11 cellular contexts compared by ENCODE assay signal in the genomic region with DNA sequence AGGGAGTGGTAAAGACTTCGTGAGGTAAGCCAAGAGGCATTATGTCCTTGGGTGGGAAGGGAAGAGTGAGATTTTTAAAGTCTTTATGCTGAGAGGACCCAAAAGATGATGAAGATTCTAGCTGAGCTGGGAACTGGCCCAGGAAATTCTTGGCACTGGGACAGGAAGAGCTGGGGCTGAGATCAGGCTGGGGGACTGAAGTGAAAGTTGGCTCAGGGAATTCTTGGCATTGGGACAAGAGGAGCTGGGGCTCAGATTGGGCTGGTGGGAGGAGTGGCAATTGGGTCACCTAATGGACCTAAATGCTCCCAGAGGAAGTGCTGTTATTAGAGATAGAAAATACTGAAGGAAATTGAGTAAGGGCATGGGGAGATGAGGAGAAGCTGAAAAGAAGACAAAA. TPM values are rescaled to one million over a fixed set of nuclear protein-coding genes. Genes with fewer than 3 reads are reported as not detected.
DNase-seq lines count a peak whose midpoint lies in the region; ATAC-seq and TF ChIP-seq lines count a peak whose summit lies in the region.
"Had no signal": no experiment of that assay in that cellular context is flagged by ENCODE, and none has a peak within 500 bp of the region (broad histone marks: within the 10 kb centered on the region; RNA-seq: fewer than 3 reads in every experiment).

No MANE protein-coding gene starts in this region.

- peak; percentile 89 for ATAC-seq in Right ventricle myocardium inferior
- ATAC-seq in T-helper 17 cell, result no peak

- intact Hi-C loops in Right ventricle myocardium inferior (cut with DNase I), result no loop called here
- intact Hi-C loops in cardiac septum (cut with DNase I), result no loop called here

- H3K4me3 Mint-ChIP-seq in T-helper 17 cell, result no peak overlapping the region

- H3K4me1 Mint-ChIP-seq in T-helper 17 cell, result peaks cover 2% of the 10 kb centered on the region

- peaks cover 9% of the 10 kb centered on the region for H3K36me3 Mint-ChIP-seq in T-helper 17 cell (ENCODE audit: low read depth)

- peaks cover 46% of the 10 kb centered on the region for H3K27me3 Mint-ChIP-seq in T-helper 17 cell

- no peaks in the 10 kb centered on the region for H3K9me3 ChIP-seq in T-helper 17 cell (ENCODE audit: control insufficient read depth, low read length, poor library complexity, severe bottlenecking)

- no peak overlapping the region for H3K27ac Mint-ChIP-seq in T-helper 17 cell

- TF ChIP-seq CTCF in choroid plexus epithelial cell (conservative IDR thresholded peaks at IDR 0.05; ENCODE audit: low read depth, low read length), result no peak

- no peak overlapping the region for H3K4me3 ChIP-seq in choroid plexus epithelial cell (ENCODE audit: low read depth, low read length)

- DNase-seq in Right ventricle myocardium inferior (ENCODE audit: missing footprints) (peak; percentile 70), cardiac septum (ENCODE audit: low spot score) (no peak), choroid plexus epithelial cell (ENCODE audit: low read depth) (peak; percentile 72), lung microvascular endothelial cell (ENCODE audit: low read depth in 2 of 2) (peak; percentile 50 to 61), islet precursor cell (no peak), T-helper 9 cell (no peak), T-helper 17 cell (no peak)
- no peak for DNase-seq in activated effector memory CD4-positive, alpha-beta T cell treated with anti-CD3 and anti-CD28 coated beads, Interleukin-2, amount 50 U/mL, for 16 hours
- DNase-seq: cortex of kidney; stimulated activated CD4-positive, alpha-beta T cell treated with anti-CD3 and anti-CD28 coated beads, Interleukin-2, amount 100 ng/mL, for 48 hours had no signal

RNA-seq across cellular contexts. Expression of gene SCEL, which starts 8.9 kb away (rescaled TPM):
- total RNA-seq in Right ventricle myocardium inferior (not detected), cardiac septum (not detected), lung microvascular endothelial cell (not detected in 2 replicates), T-helper 17 cell (not detected)
- total RNA-seq: activated CD8-positive, alpha-beta memory T cell treated with anti-CD3 and anti-CD28 coated beads for 36 hours had no signal

Comparison
In these comparisons a context has a peak if more than half of its experiments do, and no peak if none do; other contexts are left out.
1. DNase-seq: peak in Right ventricle myocardium inferior (single experiment), choroid plexus epithelial cell (single experiment) and lung microvascular endothelial cell (2 of 2); none in cardiac septum (single experiment), activated effector memory CD4-positive, alpha-beta T cell treated with anti-CD3 and anti-CD28 coated beads, Interleukin-2, amount 50 U/mL, for 16 hours (single experiment), islet precursor cell (single experiment), T-helper 9 cell (single experiment) and T-helper 17 cell (0 of 3).